In genomic region chr1:206535853-206536188, GRCh38 we compare ENCODE assay signal across 18 cellular contexts. TPM values are rescaled to one million over a fixed set of nuclear protein-coding genes. Genes with fewer than 3 reads are reported as not detected.
DNase-seq lines count a peak whose midpoint lies in the region; ATAC-seq and TF ChIP-seq lines count a peak whose summit lies in the region.
"Had no signal": no experiment of that assay in that cellular context is flagged by ENCODE, and none has a peak within 500 bp of the region (broad histone marks: within the 10 kb centered on the region; RNA-seq: fewer than 3 reads in every experiment).

No MANE protein-coding gene starts in this region.

- 16 to 27% methylated on average over 6 of the region's 6 CpGs for WGBS in body of pancreas, 2 donors
- WGBS in thyroid gland, 2 donors: 56 to 66% methylated on average over 5 to 6 of the region's 6 CpGs

- intact Hi-C loops in body of pancreas (cut with DNase I) (no loop called here), thyroid gland (cut with DNase I) (no loop called here)

- H3K9me3 ChIP-seq in body of pancreas: no peaks in the 10 kb centered on the region
- H3K9me3 ChIP-seq in thyroid gland: no peaks in the 10 kb centered on the region
- H3K9me3 ChIP-seq: BE2C, Peyer's patch had no signal

- H3K36me3 ChIP-seq in body of pancreas (replicated peaks in 1 of 2; ENCODE audit: insufficient read depth in 1 of 2, low read depth in 2 of 2) (no peaks in the 10 kb centered on the region), thyroid gland (no peaks in the 10 kb centered on the region)
- H3K36me3 ChIP-seq: BE2C, Peyer's patch had no signal

- peaks cover 7% of the 10 kb centered on the region for H3K4me1 Mint-ChIP-seq in activated naive CD8-positive, alpha-beta T cell treated with anti-CD3 and anti-CD28 coated beads, Interleukin-2, amount 10 ng/mL, durations not matched to agents 7 days and 5 days
- H3K4me1 Mint-ChIP-seq in activated naive CD8-positive, alpha-beta T cell treated with anti-CD3 and anti-CD28 coated beads, Interleukin-2, amount 50 U/mL, for 24 hours: peaks cover 13% of the 10 kb centered on the region

- TF ChIP-seq CTCF in body of pancreas (IDR thresholded peaks at IDR 0.05) (no peak), thyroid gland (IDR thresholded peaks at IDR 0.05) (no peak)

- ATAC-seq in activated naive CD8-positive, alpha-beta T cell treated with anti-CD3 and anti-CD28 coated beads, Interleukin-2, amount 10 ng/mL, durations not matched to agents 7 days and 5 days (ENCODE audit: low read depth): no peak
- ATAC-seq in activated naive CD8-positive, alpha-beta T cell treated with anti-CD3 and anti-CD28 coated beads, Interleukin-2, amount 50 U/mL, for 24 hours: no peak
- ATAC-seq in body of pancreas (peak; percentile 78), HG03159 (IDR thresholded peaks at IDR 0.05; ENCODE audit: unreplicated experiment) (no peak)
- ATAC-seq: CD8-positive, alpha-beta T cell; Right ventricle myocardium inferior had no signal

- peak overlapping the region; percentile 19 for H3K27ac Mint-ChIP-seq in activated naive CD8-positive, alpha-beta T cell treated with anti-CD3 and anti-CD28 coated beads, Interleukin-2, amount 10 ng/mL, durations not matched to agents 7 days and 5 days
- no peak overlapping the region for H3K27ac Mint-ChIP-seq in activated naive CD8-positive, alpha-beta T cell treated with anti-CD3 and anti-CD28 coated beads, Interleukin-2, amount 50 U/mL, for 24 hours
- H3K27ac Mint-ChIP-seq: CD8-positive, alpha-beta T cell had no signal

- H3K27me3 Mint-ChIP-seq in activated naive CD8-positive, alpha-beta T cell treated with anti-CD3 and anti-CD28 coated beads, Interleukin-2, amount 10 ng/mL, durations not matched to agents 7 days and 5 days: no peaks in the 10 kb centered on the region
- no peaks in the 10 kb centered on the region for H3K27me3 Mint-ChIP-seq in activated naive CD8-positive, alpha-beta T cell treated with anti-CD3 and anti-CD28 coated beads, Interleukin-2, amount 50 U/mL, for 24 hours

- in situ Hi-C loops in KBM-7 (cut with MboI; ENCODE audit: low pct_unique_long_range_greater_than_20kb, low sequenced_read_pairs): no loop called here

- POLR2A ChIA-PET in activated naive CD8-positive, alpha-beta T cell treated with anti-CD3 and anti-CD28 coated beads, Interleukin-2, amount 10 ng/mL, durations not matched to agents 7 days and 5 days (lab: Charles Lee): interaction anchor here (1.5 kb wide), 1 partner anchor 33 kb away, joined by 4 read pairs; no protein-coding TSS in a partner anchor

- H3K27ac ChIP-seq in body of pancreas (peak overlapping the region; percentile 69 to 91 (median 81)), thyroid gland (peak overlapping the region in 2 of 3 donors; percentile 12 to 44)
- H3K27ac ChIP-seq: Peyer's patch had no signal

- no peaks in the 10 kb centered on the region for H3K36me3 Mint-ChIP-seq in activated naive CD8-positive, alpha-beta T cell treated with anti-CD3 and anti-CD28 coated beads, Interleukin-2, amount 10 ng/mL, durations not matched to agents 7 days and 5 days
- peaks cover 1% of the 10 kb centered on the region for H3K36me3 Mint-ChIP-seq in activated naive CD8-positive, alpha-beta T cell treated with anti-CD3 and anti-CD28 coated beads, Interleukin-2, amount 50 U/mL, for 24 hours (ENCODE audit: low read depth)

- DNase-seq in activated naive CD8-positive, alpha-beta T cell treated with anti-CD3 and anti-CD28 coated beads, Interleukin-2, amount 10 ng/mL, durations not matched to agents 7 days and 5 days: no peak
- DNase-seq in activated naive CD8-positive, alpha-beta T cell treated with anti-CD3 and anti-CD28 coated beads, Interleukin-2, amount 50 U/mL, for 24 hours: no peak
- DNase-seq in body of pancreas (peak; percentile 71 to 88 (median 82)), mucosa of gallbladder (ENCODE audit: low spot score) (peak; percentile 66), thyroid gland (peak; percentile 28 to 53), epidermal melanocyte (ENCODE audit: insufficient read length, low spot score) (no peak), KBM-7 (no peak)
- DNase-seq: BE2C; CD8-positive, alpha-beta T cell; DMS79 treated with DMSO at 0.1 percent for 48 hours; GOT3; Kasumi-1; MM.1S; NCI-H1092; NCI-H2081; Peyer's patch had no signal

- H3K4me3 Mint-ChIP-seq in activated naive CD8-positive, alpha-beta T cell treated with anti-CD3 and anti-CD28 coated beads, Interleukin-2, amount 10 ng/mL, durations not matched to agents 7 days and 5 days: no peak overlapping the region
- no peak overlapping the region for H3K4me3 Mint-ChIP-seq in activated naive CD8-positive, alpha-beta T cell treated with anti-CD3 and anti-CD28 coated beads, Interleukin-2, amount 50 U/mL, for 24 hours
- H3K4me3 Mint-ChIP-seq: CD8-positive, alpha-beta T cell had no signal

- H3K4me3 ChIP-seq in body of pancreas (no peak overlapping the region), thyroid gland (replicated peaks in 1 of 3) (no peak overlapping the region)
- H3K4me3 ChIP-seq: Peyer's patch had no signal

- peaks cover 74% of the 10 kb centered on the region for H3K4me1 ChIP-seq in body of pancreas
- H3K4me1 ChIP-seq in thyroid gland: peaks cover 29 to 39% of the 10 kb centered on the region in 2 donors
- H3K4me1 ChIP-seq: BE2C had no signal

- H3K27me3 ChIP-seq in body of pancreas: no peaks in the 10 kb centered on the region
- H3K27me3 ChIP-seq in thyroid gland: no peaks in the 10 kb centered on the region
- H3K27me3 ChIP-seq: BE2C, Peyer's patch had no signal

- H3K9me3 Mint-ChIP-seq in activated naive CD8-positive, alpha-beta T cell treated with anti-CD3 and anti-CD28 coated beads, Interleukin-2, amount 10 ng/mL, durations not matched to agents 7 days and 5 days: no peaks in the 10 kb centered on the region
- no peaks in the 10 kb centered on the region for H3K9me3 Mint-ChIP-seq in activated naive CD8-positive, alpha-beta T cell treated with anti-CD3 and anti-CD28 coated beads, Interleukin-2, amount 50 U/mL, for 24 hours
- H3K9me3 Mint-ChIP-seq: CD8-positive, alpha-beta T cell had no signal

- no peak for TF ChIP-seq POLR2A in body of pancreas (IDR thresholded peaks at IDR 0.05)
- no peak for TF ChIP-seq POLR2A in thyroid gland (IDR thresholded peaks at IDR 0.05)

RNA-seq across cellular contexts. Expression of gene RASSF5, which starts 28.5 kb away (rescaled TPM):
- total RNA-seq in activated naive CD8-positive, alpha-beta T cell treated with anti-CD3 and anti-CD28 coated beads, Interleukin-2, amount 10 ng/mL, durations not matched to agents 7 days and 5 days: 100 to 1,000 TPM; 211 TPM
- total RNA-seq in body of pancreas: 10 to 100 TPM; 21.5 to 35.9 TPM
- total RNA-seq in mucosa of gallbladder: 49.5 TPM
- 10 to 100 TPM; 14.0 to 16.4 (median 14.5) TPM for total RNA-seq in thyroid gland

Comparison
In these comparisons a context has a peak if more than half of its experiments do, and no peak if none do; other contexts are left out.
1. DNase-seq: peak in body of pancreas (4 of 4), mucosa of gallbladder (single experiment) and thyroid gland (2 of 2); none in activated naive CD8-positive, alpha-beta T cell treated with anti-CD3 and anti-CD28 coated beads, Interleukin-2, amount 10 ng/mL, durations not matched to agents 7 days and 5 days (single experiment), activated naive CD8-positive, alpha-beta T cell treated with anti-CD3 and anti-CD28 coated beads, Interleukin-2, amount 50 U/mL, for 24 hours (single experiment), epidermal melanocyte (single experiment) and KBM-7 (single experiment).